In genomic region chr7:26197153-26198115, GRCh38 we compare ENCODE assay signal across 9 cellular contexts. TPM values are rescaled to one million over a fixed set of nuclear protein-coding genes. Genes with fewer than 3 reads are reported as not detected.
DNase-seq lines count a peak whose midpoint lies in the region; ATAC-seq, FAIRE-seq and TF ChIP-seq lines count a peak whose summit lies in the region.
"Had no signal": no experiment of that assay in that cellular context is flagged by ENCODE, and none has a peak within 500 bp of the region (broad histone marks: within the 10 kb centered on the region; RNA-seq: fewer than 3 reads in every experiment).

No MANE protein-coding gene starts in this region.

- intact Hi-C loops in PC-3 (cut with micrococcal nuclease), result loop anchor here (1.0 to 2.0 kb wide), 3 partner anchors 41 to 167 kb away; no protein-coding TSS in a partner anchor
- intact Hi-C loops in head of caudate nucleus (cut with DNase I), result loop anchor here (10.0 kb wide), 1 partner anchor 113 kb away; no protein-coding TSS in a partner anchor

- no peak overlapping the region for H2AFZ ChIP-seq in PC-3 (ENCODE audit: low read length)

- no peaks in the 10 kb centered on the region for H3K9me3 ChIP-seq in PC-3 (ENCODE audit: low read length)

- H3K27me3 ChIP-seq in PC-3 (ENCODE audit: low read length), result no peaks in the 10 kb centered on the region
- no peaks in the 10 kb centered on the region for H3K27me3 ChIP-seq in rectal smooth muscle tissue (ENCODE audit: control insufficient read depth, insufficient read depth, low read length)

- DNase-seq in GM18507 (ENCODE audit: extremely low spot score, insufficient read length, low read depth), result no peak
- no peak for DNase-seq in PC-3
- DNase-seq in epithelial cell of esophagus (ENCODE audit: low read depth), result peak; percentile 37
- DNase-seq in middle frontal gyrus (ENCODE audit: extremely low spot score, low spot score), result no peak
- DNase-seq in NCI-H1048 (lab: John Stamatoyannopoulos, UW), result no peak
- DNase-seq in head of caudate nucleus, result no peak
- DNase-seq in GM10248 (ENCODE audit: extremely low spot score), result no peak
- DNase-seq: NCI-H748 treated with DMSO at 0.1 percent for 48 hours had no signal

- TF ChIP-seq CTCF in PC-3 (conservative IDR thresholded peaks at IDR 0.05; ENCODE audit: low read depth, low read length) (no peak), epithelial cell of esophagus (IDR thresholded peaks at IDR 0.05; ENCODE audit: insufficient read depth, low read depth, low read length, missing control alignments) (no peak), GM10248 (IDR thresholded peaks at IDR 0.05; ENCODE audit: control extremely low read depth, extremely low read depth, low read depth, missing control alignments) (no peak)

- CTCF ChIA-PET in PC-3 (lab: Charles Lee), result interaction anchor here (0.6 to 0.9 kb wide), 2 partner anchors 99 to 119 kb away, joined by 3 read pairs; no protein-coding TSS in a partner anchor
- CTCF ChIA-PET in GM10248 (lab: Yijun Ruan, JAX), result interaction anchor here (0.7 to 3.3 kb wide), 15 partner anchors 8 to 303 kb away, joined by 3 to 48 read pairs (median 4); partner anchors contain the start of gene NFE2L3

- peak; percentile 72 for FAIRE-seq in GM18507 (lab: Jason Lieb, UNC)

- H3K27ac ChIP-seq in PC-3 (ENCODE audit: low read length) (no peak overlapping the region), rectal smooth muscle tissue (ENCODE audit: low read depth, low read length) (no peak overlapping the region)

- peak overlapping the region; percentile 99 for H3K4me3 ChIP-seq in PC-3 (ENCODE audit: low read length)
- H3K4me3 ChIP-seq in epithelial cell of esophagus (ENCODE audit: low read length), result peak overlapping the region; percentile 62
- H3K4me3 ChIP-seq in rectal smooth muscle tissue (ENCODE audit: low read length), result peak overlapping the region; percentile 95

- POLR2A ChIA-PET in PC-3 (lab: Charles Lee; ENCODE audit: unreplicated experiment) (interaction anchor here (0.6 to 0.7 kb wide), 2 partner anchors 45 to 300 kb away, joined by 3 read pairs; partner anchors contain the start of gene NFE2L3), GM10248 (lab: Yijun Ruan, JAX) (interaction anchor here (0.9 to 2.8 kb wide), 7 partner anchors 9 to 335 kb away, joined by 3 to 41 read pairs (median 5); partner anchors contain the start of gene NFE2L3)

- TSS peak; percentile 8 for BruUV-seq in PC-3 (replicated peaks; lab: Mats Ljungman, UMichigan)

- H3K9me2 ChIP-seq in PC-3 (replicated peaks; ENCODE audit: low read length), result no peaks in the 10 kb centered on the region

- H4K20me1 ChIP-seq in PC-3 (ENCODE audit: low read length), result peaks cover 72% of the 10 kb centered on the region

- peaks cover 20% of the 10 kb centered on the region for H3K4me1 ChIP-seq in PC-3 (ENCODE audit: insufficient read depth, low read length)
- peaks cover 26% of the 10 kb centered on the region for H3K4me1 ChIP-seq in rectal smooth muscle tissue (ENCODE audit: control insufficient read depth, insufficient read depth, low read length)

- H3K9ac ChIP-seq in PC-3 (ENCODE audit: low read length), result peak overlapping the region; percentile 96; the same call in 1 of the 2 replicates
- H3K9ac ChIP-seq in rectal smooth muscle tissue (ENCODE audit: low read length), result no peak overlapping the region

- H3K36me3 ChIP-seq in PC-3 (ENCODE audit: low read depth, low read length) (peaks cover 70% of the 10 kb centered on the region), rectal smooth muscle tissue (ENCODE audit: control insufficient read depth, insufficient read depth, low read length) (peaks cover 33% of the 10 kb centered on the region)

- H3K4me2 ChIP-seq in PC-3 (ENCODE audit: low read length), result peak overlapping the region; percentile 82

- peaks cover 90% of the 10 kb centered on the region for H3K79me2 ChIP-seq in PC-3 (ENCODE audit: low read length)

- peaks cover 30% of the 10 kb centered on the region for H3F3A ChIP-seq in PC-3 (ENCODE audit: low read length, unreplicated experiment)

- no peak for ATAC-seq in PC-3

RNA-seq across cellular contexts. Expression of gene HNRNPA2B1, which starts 3.1 kb away (rescaled TPM):
- 304 and 457 TPM in 2 replicates for total RNA-seq in PC-3 (2014; rRNA removed)

RNA-seq across cellular contexts. Expression of gene CBX3, which starts 4.1 kb away (rescaled TPM):
- total RNA-seq in PC-3 (2014; rRNA removed), result 126 and 132 TPM in 2 replicates

RNA-seq across cellular contexts. Expression of gene NFE2L3, which starts 45.4 kb away (rescaled TPM):
- 40.0 and 45.2 TPM in 2 replicates for total RNA-seq in PC-3 (2014; rRNA removed)
